8 cellular contexts compared by ENCODE assay signal in the genomic region with DNA sequence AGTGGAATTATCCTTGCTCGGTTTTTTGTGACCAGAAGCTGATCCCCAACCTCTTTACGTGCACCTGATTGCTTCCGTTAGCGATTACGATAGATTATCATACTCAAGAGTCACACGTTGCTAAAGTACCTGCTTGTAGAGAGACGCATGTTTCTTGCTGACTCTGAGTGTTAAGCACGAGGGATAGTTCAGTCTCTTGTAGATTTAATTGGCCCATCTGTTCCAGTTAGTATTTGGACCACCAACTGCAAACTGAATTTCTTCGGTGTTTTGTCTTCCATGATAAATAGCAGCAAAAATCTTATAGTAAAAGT. TPM values are rescaled to one million over a fixed set of nuclear protein-coding genes. Genes with fewer than 3 reads are reported as not detected.
DNase-seq lines count a peak whose midpoint lies in the region; ATAC-seq, FAIRE-seq and TF ChIP-seq lines count a peak whose summit lies in the region.

No MANE protein-coding gene starts in this region.

- H3K4me3 ChIP-seq in SU-DHL-6 (ENCODE audit: insufficient read depth, low read length, poor library complexity, severe bottlenecking) (peak overlapping the region; percentile 44), right atrium auricular region (peak overlapping the region; percentile 81 to 91), small intestine (ENCODE audit: low read depth in 1 of 2, low read length in 2 of 2) (peak overlapping the region; percentile 26 to 68)

- no peaks in the 10 kb centered on the region for H3K9me3 ChIP-seq in SU-DHL-6 (ENCODE audit: insufficient read depth, low read length)
- H3K9me3 ChIP-seq in right atrium auricular region: no peaks in the 10 kb centered on the region
- no peaks in the 10 kb centered on the region for H3K9me3 ChIP-seq in small intestine (ENCODE audit: control insufficient read depth, low read depth)

- ATAC-seq in GM18867 (IDR thresholded peaks at IDR 0.05; ENCODE audit: unreplicated experiment) (peak; percentile 21), HG03108 (IDR thresholded peaks at IDR 0.05; ENCODE audit: unreplicated experiment) (peak; percentile 8)

- no peak for FAIRE-seq in small intestine (lab: Jason Lieb, UNC)

- no peaks in the 10 kb centered on the region for H3K9me2 ChIP-seq in SU-DHL-6 (replicated peaks; ENCODE audit: insufficient read depth, low read length)

- no peak for TF ChIP-seq CTCF in SU-DHL-6 (IDR thresholded peaks at IDR 0.05; ENCODE audit: insufficient read depth, low read length, poor library complexity, severe bottlenecking)
- TF ChIP-seq CTCF in right atrium auricular region (IDR thresholded peaks at IDR 0.05): no peak

- peaks cover 40% of the 10 kb centered on the region for H3F3A ChIP-seq in SU-DHL-6 (ENCODE audit: insufficient read depth)

- H4K20me1 ChIP-seq in SU-DHL-6 (ENCODE audit: low read depth, low read length): no peaks in the 10 kb centered on the region

- peak overlapping the region; percentile 34 for H2AFZ ChIP-seq in SU-DHL-6 (ENCODE audit: low read depth, low read length, severe bottlenecking)

- 2 to 4% (median 4%) methylated on average over 9 of the region's 9 CpGs for WGBS in small intestine, 3 donors

- H3K4me1 ChIP-seq in right atrium auricular region: peaks cover 0 to 5% of the 10 kb centered on the region in 2 donors
- H3K4me1 ChIP-seq in small intestine (ENCODE audit: control insufficient read depth in 2 of 2, insufficient read depth in 1 of 2, low read depth in 1 of 2, low read length in 1 of 2): peaks cover 5 to 13% of the 10 kb centered on the region in 2 donors

- peak overlapping the region; percentile 80 for H3K9ac ChIP-seq in SU-DHL-6 (ENCODE audit: low read length)

- peaks cover 6% of the 10 kb centered on the region; the same call in 1 of the 2 replicates for H3K79me2 ChIP-seq in SU-DHL-6 (ENCODE audit: insufficient read depth, low read length)

- H3K4me2 ChIP-seq in SU-DHL-6 (ENCODE audit: low read depth, low read length, poor library complexity, severe bottlenecking): peak overlapping the region; percentile 71

- DNase-seq in AG20443 (ENCODE audit: low spot score) (peak; percentile 9), right atrium auricular region (ENCODE audit: low spot score) (no peak), small intestine (no peak), NOMO-1 treated with dmso at 0.1 percent for 144 hours (lab: John Stamatoyannopoulos, UW; ENCODE audit: unreplicated experiment) (no peak), NCI-H526 treated with DMSO at 0.1 percent for 48 hours (lab: John Stamatoyannopoulos, UW) (no peak)

- H3K27ac ChIP-seq in SU-DHL-6 (ENCODE audit: low read depth, low read length) (peak overlapping the region; percentile 92), right atrium auricular region (peak overlapping the region; percentile 94 to 98), small intestine (ENCODE audit: low read depth in 1 of 2, low read length in 1 of 2) (peak overlapping the region; percentile 68 to 92)

- no peaks in the 10 kb centered on the region for H3K27me3 ChIP-seq in SU-DHL-6 (ENCODE audit: low read length)
- H3K27me3 ChIP-seq in right atrium auricular region: no peaks in the 10 kb centered on the region
- H3K27me3 ChIP-seq in small intestine (ENCODE audit: control insufficient read depth in 2 of 2, insufficient read depth in 2 of 2, low read length in 2 of 2): no peaks in the 10 kb centered on the region

- peaks cover 7% of the 10 kb centered on the region; the same call in 1 of the 2 replicates for H3K36me3 ChIP-seq in SU-DHL-6 (ENCODE audit: low read length)
- peaks cover 6% of the 10 kb centered on the region for H3K36me3 ChIP-seq in right atrium auricular region
- peaks cover 0 to 2% of the 10 kb centered on the region in 2 donors for H3K36me3 ChIP-seq in small intestine (ENCODE audit: control insufficient read depth in 2 of 2, insufficient read depth in 2 of 2, low read length in 2 of 2)

RNA-seq across cellular contexts. Expression of gene COX18, which starts 0.5 kb away (rescaled TPM):
- 10 to 100 TPM; 12.4 to 22.6 TPM for total RNA-seq in right atrium auricular region
- 10 to 100 TPM in 1 of 3 donors, 1 to 10 TPM in 2; 5.1 to 14.4 (median 8.1) TPM for polyA plus RNA-seq in small intestine
